10 cellular contexts compared by ENCODE assay signal in the genomic region with DNA sequence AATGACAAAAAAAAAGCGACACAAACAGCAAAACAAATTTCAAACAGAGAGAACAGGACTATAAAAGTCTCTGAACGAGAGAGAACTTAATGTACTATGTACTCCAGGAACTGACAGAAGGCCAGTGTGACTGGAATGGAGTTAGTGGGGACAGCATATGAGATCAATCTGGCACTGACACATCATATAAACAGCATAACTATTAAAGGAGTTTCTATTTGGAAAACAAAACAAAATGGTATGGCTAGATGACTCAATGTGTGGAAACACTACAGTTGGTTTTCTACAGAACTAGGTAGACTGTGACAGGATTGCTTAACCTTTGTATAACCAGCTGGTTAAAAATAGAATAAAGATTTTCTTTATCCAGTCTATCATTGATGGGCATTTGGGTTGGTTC.
A peak's percentile ranks its signal among the peaks of the same experiment; 100 is the strongest.
DNase-seq lines count a peak whose midpoint lies in the region; ATAC-seq and TF ChIP-seq lines count a peak whose summit lies in the region.
"Had no signal": no experiment of that assay in that cellular context is flagged by ENCODE, and none has a peak within 500 bp of the region (broad histone marks: within the 10 kb centered on the region; RNA-seq: fewer than 3 reads in every experiment).

No MANE protein-coding gene starts in this region.

- H3K36me3 Mint-ChIP-seq in brain = peaks cover 12% of the 10 kb centered on the region

- peak; percentile 44 for ATAC-seq in left lobe of liver
- ATAC-seq in GM21423 (IDR thresholded peaks at IDR 0.05; ENCODE audit: unreplicated experiment) = no peak
- no peak for ATAC-seq in HG03378 (IDR thresholded peaks at IDR 0.05; ENCODE audit: unreplicated experiment)

- DNase-seq in AG08395 (ENCODE audit: low spot score) (peak; percentile 44), HFF-Myc (ENCODE audit: extremely low read depth, low read depth) (peak; percentile 32), left lobe of liver (ENCODE audit: low spot score) (no peak), NCI-H526 treated with DMSO at 0.1 percent for 48 hours (lab: John Stamatoyannopoulos, UW) (no peak)
- DNase-seq in activated CD4-positive, CD25-positive, alpha-beta regulatory T cell treated with anti-CD3 and anti-CD28 coated beads, Interleukin-2, amount 50 U/mL, for 72 hours = no peak
- DNase-seq: colonic mucosa, DMS 273 treated with DMSO at 0.1 percent for 48 hours had no signal

- no peak overlapping the region for H3K4me3 Mint-ChIP-seq in brain

- H3K27me3 Mint-ChIP-seq in brain = no peaks in the 10 kb centered on the region

- H3K4me1 Mint-ChIP-seq in brain = peaks cover 56% of the 10 kb centered on the region

- H3K9me3 Mint-ChIP-seq in brain = no peaks in the 10 kb centered on the region

- peak overlapping the region in 3 of 5 experiments; percentile 10 to 67 (median 40) for H3K27ac Mint-ChIP-seq in brain

- no peak for TF ChIP-seq CTCF in HFF-Myc (IDR thresholded peaks at IDR 0.05; ENCODE audit: low read depth, low read length, missing control alignments)
- TF ChIP-seq CTCF in brain (conservative IDR thresholded peaks at IDR 0.05) = no peak

- no peak overlapping the region for H3K4me3 ChIP-seq in HFF-Myc (replicated peaks; ENCODE audit: low read depth, low read length)
- H3K4me3 ChIP-seq: colonic mucosa had no signal

Comparison
In these comparisons a context has a peak if more than half of its experiments do, and no peak if none do; other contexts are left out.
1. DNase-seq: peak in AG08395 (single experiment) and HFF-Myc (single experiment); none in left lobe of liver (single experiment), activated CD4-positive, CD25-positive, alpha-beta regulatory T cell treated with anti-CD3 and anti-CD28 coated beads, Interleukin-2, amount 50 U/mL, for 72 hours (single experiment) and NCI-H526 treated with DMSO at 0.1 percent for 48 hours (single experiment).